ENCODE assay signal across 17 cellular contexts in the genomic region with DNA sequence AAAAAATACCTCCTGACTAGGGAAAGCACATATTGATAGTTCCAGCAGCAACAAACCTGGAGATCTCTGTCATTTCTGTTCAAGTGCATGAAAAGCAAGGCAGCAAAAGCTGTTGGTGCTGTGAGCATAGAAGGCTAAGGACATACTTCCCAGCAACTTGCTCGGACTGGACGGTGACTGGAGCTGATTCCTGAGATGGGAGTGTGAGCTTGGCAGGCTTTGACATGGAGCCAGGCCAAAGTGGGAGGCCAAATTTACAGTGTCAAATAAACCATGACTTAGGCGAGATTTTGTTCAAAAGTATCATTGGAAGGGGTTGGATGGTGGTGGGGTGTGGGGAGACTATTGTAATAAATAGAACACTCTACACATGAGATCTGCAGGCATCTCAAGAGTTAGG. TPM values are rescaled to one million over a fixed set of nuclear protein-coding genes. Genes with fewer than 3 reads are reported as not detected.
DNase-seq lines count a peak whose midpoint lies in the region; ATAC-seq and TF ChIP-seq lines count a peak whose summit lies in the region.
"Had no signal": no experiment of that assay in that cellular context is flagged by ENCODE, and none has a peak within 500 bp of the region (broad histone marks: within the 10 kb centered on the region; RNA-seq: fewer than 3 reads in every experiment).

No MANE protein-coding gene starts in this region.

- no peak overlapping the region for H4K8ac ChIP-seq in mesenchymal stem cell (ENCODE audit: low read length)

- WGBS in mesenchymal stem cell, result 91% methylated on average over 3 of the region's 3 CpGs

- no peak overlapping the region for H3K18ac ChIP-seq in mesenchymal stem cell (ENCODE audit: low read depth in 1 of 2, low read length in 2 of 2)

- no peak overlapping the region for H3K4ac ChIP-seq in mesenchymal stem cell (ENCODE audit: low read depth in 1 of 2, low read length in 2 of 2)

- TF ChIP-seq CTCF in RWPE1 (conservative IDR thresholded peaks at IDR 0.05; ENCODE audit: low read depth) (no peak), upper lobe of right lung (IDR thresholded peaks at IDR 0.05) (no peak)

- intact Hi-C loops in upper lobe of right lung (cut with DNase I), result no loop called here

- no peak overlapping the region for H2BK120ac ChIP-seq in mesenchymal stem cell (ENCODE audit: low read depth, low read length)

- H3K27me3 ChIP-seq in mesenchymal stem cell (ENCODE audit: control insufficient read depth in 1 of 2, insufficient read depth in 1 of 2, low read length in 2 of 2), result no peaks in the 10 kb centered on the region
- H3K27me3 ChIP-seq in upper lobe of right lung, result no peaks in the 10 kb centered on the region
- H3K27me3 ChIP-seq: neutrophil had no signal

- no peaks in the 10 kb centered on the region for H3K36me3 ChIP-seq in mesenchymal stem cell (ENCODE audit: control insufficient read depth in 1 of 2, insufficient read depth in 2 of 2, low read depth in 1 of 2, low read length in 2 of 2)
- H3K36me3 ChIP-seq in upper lobe of right lung, result no peaks in the 10 kb centered on the region
- H3K36me3 ChIP-seq: neutrophil had no signal

- H3K9me3 ChIP-seq in mesenchymal stem cell (ENCODE audit: control insufficient read depth, low read length), result no peaks in the 10 kb centered on the region
- H3K9me3 ChIP-seq in upper lobe of right lung, result no peaks in the 10 kb centered on the region
- H3K9me3 ChIP-seq: neutrophil, SK-N-SH had no signal

- H4K91ac ChIP-seq in mesenchymal stem cell (ENCODE audit: low read length), result no peak overlapping the region

- peaks cover 2% of the 10 kb centered on the region for H3K79me1 ChIP-seq in mesenchymal stem cell (replicated peaks; ENCODE audit: low read length, poor library complexity, severe bottlenecking)

- POLR2A ChIA-PET in RWPE1 (lab: Yijun Ruan, JAX; ENCODE audit: low non-redundant PET), result no interaction called here

- no peak overlapping the region for H2AK5ac ChIP-seq in mesenchymal stem cell (ENCODE audit: low read length, severe bottlenecking)

- peak; percentile 64 for ATAC-seq in upper lobe of right lung
- ATAC-seq: left colon had no signal

- H3K14ac ChIP-seq in mesenchymal stem cell (ENCODE audit: low read length in 2 of 2), result no peak overlapping the region

- no peak overlapping the region for H2BK5ac ChIP-seq in mesenchymal stem cell (ENCODE audit: low read depth, low read length, poor library complexity, severe bottlenecking)

- no peak overlapping the region for H3K23ac ChIP-seq in mesenchymal stem cell (ENCODE audit: low read length in 2 of 2)

- no peaks in the 10 kb centered on the region for H3K4me1 ChIP-seq in mesenchymal stem cell (ENCODE audit: control insufficient read depth, insufficient read depth, low read depth, low read length)
- peaks cover 4% of the 10 kb centered on the region for H3K4me1 ChIP-seq in upper lobe of right lung

- H2BK12ac ChIP-seq in mesenchymal stem cell (ENCODE audit: low read length in 2 of 2), result no peak overlapping the region

- DNase-seq in RWPE1 (ENCODE audit: low spot score) (no peak), fibroblast of gingiva (ENCODE audit: low read depth) (peak; percentile 12), mesenchymal stem cell (no peak), upper lobe of right lung (peak; percentile 64), NOMO-1 treated with DMSO at 0.1 percent for 48 hours (lab: John Stamatoyannopoulos, UW; ENCODE audit: unreplicated experiment) (no peak), NCI-H146 (lab: John Stamatoyannopoulos, UW) (no peak), germinal center (ENCODE audit: low spot score) (no peak)
- no peak for DNase-seq in stimulated activated CD4-positive, alpha-beta T cell treated with anti-CD3 and anti-CD28 coated beads, Interleukin-4, amount 100 ng/mL, for 24 hours
- DNase-seq: activated CD4-positive, alpha-beta memory T cell treated with anti-CD3 and anti-CD28 coated beads, Interleukin-2, amount 10 ng/mL, durations not matched to agents 7 days and 5 days; C1 segment of cervical spinal cord; DND-41; effector CD4-positive, alpha-beta T cell; NCI-H1092; SK-N-SH; stimulated activated CD4-positive, alpha-beta T cell treated with anti-CD3 and anti-CD28 coated beads, Interleukin-12 subunit alpha, Interleukin-12 subunit beta, amount 100 ng/mL, for 4 hours had no signal

- H3K27ac ChIP-seq in RWPE1, result peak overlapping the region; percentile 29; the same call in 1 of the 2 replicates
- H3K27ac ChIP-seq in mesenchymal stem cell (ENCODE audit: low read length, poor library complexity, severe bottlenecking), result no peak overlapping the region
- H3K27ac ChIP-seq in upper lobe of right lung, result peak overlapping the region; percentile 12
- H3K27ac ChIP-seq: neutrophil had no signal

- no peak overlapping the region for H2AFZ ChIP-seq in mesenchymal stem cell (ENCODE audit: low read depth, low read length)

- H3K4me3 ChIP-seq in mesenchymal stem cell (ENCODE audit: insufficient read depth in 1 of 2, low read depth in 1 of 2, low read length in 2 of 2) (peak overlapping the region in 1 of 2 experiments; percentile 63), upper lobe of right lung (no peak overlapping the region)

- no peak overlapping the region for H2BK15ac ChIP-seq in mesenchymal stem cell (ENCODE audit: low read depth, poor library complexity, severe bottlenecking)

- peak overlapping the region; percentile 75 for H3K9ac ChIP-seq in mesenchymal stem cell (ENCODE audit: low read length)
- H3K9ac ChIP-seq: SK-N-SH had no signal

- H3K4me2 ChIP-seq in mesenchymal stem cell (ENCODE audit: low read length, poor library complexity, severe bottlenecking), result no peak overlapping the region
- H3K4me2 ChIP-seq: SK-N-SH had no signal

- CTCF ChIA-PET in RWPE1 (lab: Yijun Ruan, JAX), result interaction anchor here (0.7 kb wide), 1 partner anchor 1285 kb away, joined by 3 read pairs; no protein-coding TSS in a partner anchor

RNA-seq across cellular contexts. Expression of a gene that starts 5.9 kb away (rescaled TPM):
- polyA plus RNA-seq in mesenchymal stem cell (2013, experiment 1 of 2), result 69.3 TPM
- polyA plus RNA-seq in mesenchymal stem cell (2013, experiment 2 of 2), result 65.2 TPM
- total RNA-seq in upper lobe of right lung, result 122 TPM

RNA-seq across cellular contexts. Expression of a gene that starts 38.4 kb away (rescaled TPM):
- 12.2 TPM for polyA plus RNA-seq in mesenchymal stem cell (2013, experiment 1 of 2)
- polyA plus RNA-seq in mesenchymal stem cell (2013, experiment 2 of 2), result 12.9 TPM
- total RNA-seq in upper lobe of right lung, result 55.1 TPM

Comparison
In these comparisons a context has a peak if more than half of its experiments do, and no peak if none do; other contexts are left out.
1. DNase-seq: peak in fibroblast of gingiva (single experiment) and upper lobe of right lung (single experiment); none in RWPE1 (single experiment), mesenchymal stem cell (single experiment), NOMO-1 treated with DMSO at 0.1 percent for 48 hours (single experiment), stimulated activated CD4-positive, alpha-beta T cell treated with anti-CD3 and anti-CD28 coated beads, Interleukin-4, amount 100 ng/mL, for 24 hours (single experiment), NCI-H146 (single experiment) and germinal center (single experiment).